1 cellular context compared by ENCODE assay signal in the genomic region with DNA sequence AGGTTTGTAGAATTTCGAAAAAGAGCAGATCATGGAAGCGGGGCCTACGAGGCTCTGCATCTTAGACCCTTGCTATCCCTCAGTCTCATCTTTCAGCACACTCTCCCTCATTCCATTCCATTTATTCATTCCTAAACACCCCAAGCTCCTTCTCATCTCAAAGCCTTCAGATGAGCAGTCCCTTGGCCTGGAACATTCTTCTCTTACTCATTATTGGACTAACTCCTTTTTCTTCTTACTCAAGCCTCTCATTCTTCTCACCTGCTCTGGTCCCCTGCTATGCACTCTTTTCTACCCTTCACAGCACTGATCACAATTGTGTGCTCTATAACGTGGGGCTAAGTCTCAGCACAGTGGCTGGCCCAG.
TF ChIP-seq lines count a peak whose summit lies in the region.

No MANE protein-coding gene starts in this region.

TF ChIP-seq in IMR-90, 13 proteins besides CTCF, POLR2A, EP300 and RAD21:
- TF ChIP-seq RFX5 (IDR thresholded peaks at IDR 0.05; ENCODE audit: low read depth, low read length) (no peak), NFE2L2 (IDR thresholded peaks at IDR 0.05; ENCODE audit: low read depth, low read length) (no peak), BHLHE40 (IDR thresholded peaks at IDR 0.05; ENCODE audit: low read depth, low read length) (no peak), MXI1 (IDR thresholded peaks at IDR 0.05; ENCODE audit: borderline replicate concordance, low read depth, low read length) (no peak), RCOR1 (IDR thresholded peaks at IDR 0.05; ENCODE audit: insufficient replicate concordance, low read length) (no peak), FOS (IDR thresholded peaks at IDR 0.05; ENCODE audit: low read depth, low read length) (no peak), CHD1 (IDR thresholded peaks at IDR 0.05; ENCODE audit: low read depth, low read length) (no peak), CEBPB (IDR thresholded peaks at IDR 0.05; ENCODE audit: low read depth, low read length) (no peak), SMC3 (IDR thresholded peaks at IDR 0.05; ENCODE audit: low read depth, low read length) (no peak), MAFK (IDR thresholded peaks at IDR 0.05; ENCODE audit: low read depth, low read length) (no peak), MAZ (IDR thresholded peaks at IDR 0.05; ENCODE audit: borderline replicate concordance, low read depth, low read length) (no peak)
- TF ChIP-seq, protein P1, sequence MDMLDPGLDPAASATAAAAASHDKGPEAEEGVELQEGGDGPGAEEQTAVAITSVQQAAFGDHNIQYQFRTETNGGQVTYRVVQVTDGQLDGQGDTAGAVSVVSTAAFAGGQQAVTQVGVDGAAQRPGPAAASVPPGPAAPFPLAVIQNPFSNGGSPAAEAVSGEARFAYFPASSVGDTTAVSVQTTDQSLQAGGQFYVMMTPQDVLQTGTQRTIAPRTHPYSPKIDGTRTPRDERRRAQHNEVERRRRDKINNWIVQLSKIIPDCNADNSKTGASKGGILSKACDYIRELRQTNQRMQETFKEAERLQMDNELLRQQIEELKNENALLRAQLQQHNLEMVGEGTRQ (IDR thresholded peaks at IDR 0.05; ENCODE audit: low read depth, low read length), result no peak
- TF ChIP-seq, protein P2, sequence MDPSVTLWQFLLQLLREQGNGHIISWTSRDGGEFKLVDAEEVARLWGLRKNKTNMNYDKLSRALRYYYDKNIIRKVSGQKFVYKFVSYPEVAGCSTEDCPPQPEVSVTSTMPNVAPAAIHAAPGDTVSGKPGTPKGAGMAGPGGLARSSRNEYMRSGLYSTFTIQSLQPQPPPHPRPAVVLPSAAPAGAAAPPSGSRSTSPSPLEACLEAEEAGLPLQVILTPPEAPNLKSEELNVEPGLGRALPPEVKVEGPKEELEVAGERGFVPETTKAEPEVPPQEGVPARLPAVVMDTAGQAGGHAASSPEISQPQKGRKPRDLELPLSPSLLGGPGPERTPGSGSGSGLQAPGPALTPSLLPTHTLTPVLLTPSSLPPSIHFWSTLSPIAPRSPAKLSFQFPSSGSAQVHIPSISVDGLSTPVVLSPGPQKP (IDR thresholded peaks at IDR 0.05; ENCODE audit: borderline replicate concordance, low read depth, low read length), result no peak
